8 cellular contexts compared by ENCODE assay signal in genomic region chr7:131424219-131424822, GRCh38.
DNase-seq lines count a peak whose midpoint lies in the region; ATAC-seq and TF ChIP-seq lines count a peak whose summit lies in the region.

No MANE protein-coding gene starts in this region.

- H3K4me1 ChIP-seq in breast epithelium (peaks cover 0 to 9% of the 10 kb centered on the region in 2 donors), tibial artery (peaks cover 0 to 27% (median 5%) of the 10 kb centered on the region in 4 donors)

- H3K36me3 ChIP-seq in breast epithelium (no peaks in the 10 kb centered on the region), tibial artery (peaks cover 2 to 15% (median 3%) of the 10 kb centered on the region in 3 donors)

- DNase-seq in CD1c-positive myeloid dendritic cell (ENCODE audit: extremely low spot score) = peak; percentile 39
- peak; percentile 7 for DNase-seq in NCI-H524 treated with DMSO at 0.1 percent for 48 hours (lab: John Stamatoyannopoulos, UW)
- DNase-seq in breast epithelium (ENCODE audit: low spot score in 2 of 2) = no peak
- DNase-seq in kidney glomerular epithelial cell (lab: John Stamatoyannopoulos, UW) = peak; percentile 2
- no peak for DNase-seq in tibial artery
- no peak for DNase-seq in NCI-H187 treated with DMSO at 0.1 percent for 48 hours (lab: John Stamatoyannopoulos, UW)
- no peak for DNase-seq in KG1 (lab: John Stamatoyannopoulos, UW)

- H3K4me3 ChIP-seq in breast epithelium (no peak overlapping the region), tibial artery (no peak overlapping the region)

- intact Hi-C loops in breast epithelium (cut with DNase I; ENCODE audit: low total_unique reads) = no loop called here
- intact Hi-C loops in tibial artery (cut with DNase I; ENCODE audit: low total_unique reads) = no loop called here

- H3K27me3 ChIP-seq in breast epithelium = no peaks in the 10 kb centered on the region
- H3K27me3 ChIP-seq in tibial artery = no peaks in the 10 kb centered on the region

- no peaks in the 10 kb centered on the region for H3K9me3 ChIP-seq in breast epithelium
- H3K9me3 ChIP-seq in tibial artery = no peaks in the 10 kb centered on the region

- TF ChIP-seq CTCF in breast epithelium (IDR thresholded peaks at IDR 0.05) (peak in 2 of 3 donors; percentile 56 to 63), tibial artery (IDR thresholded peaks at IDR 0.05) (peak; percentile 51 to 65)

- peak overlapping the region in 1 of 2 donors; percentile 63 for H3K27ac ChIP-seq in breast epithelium
- H3K27ac ChIP-seq in tibial artery = peak overlapping the region in 1 of 2 donors; percentile 40

- TF ChIP-seq POLR2A in breast epithelium (IDR thresholded peaks at IDR 0.05) = no peak

- peak; percentile 57 for ATAC-seq in GM21825 (IDR thresholded peaks at IDR 0.05; ENCODE audit: unreplicated experiment)

Comparison
In these comparisons a context has a peak if more than half of its experiments do, and no peak if none do; other contexts are left out.
1. DNase-seq: peak in CD1c-positive myeloid dendritic cell (single experiment), NCI-H524 treated with DMSO at 0.1 percent for 48 hours (single experiment) and kidney glomerular epithelial cell (single experiment); none in breast epithelium (0 of 2), tibial artery (0 of 2), NCI-H187 treated with DMSO at 0.1 percent for 48 hours (single experiment) and KG1 (single experiment).